In genomic region chr6:169253745-169254238, GRCh38 we compare ENCODE assay signal across 8 cellular contexts. TPM values are rescaled to one million over a fixed set of nuclear protein-coding genes. Genes with fewer than 3 reads are reported as not detected.
DNase-seq lines count a peak whose midpoint lies in the region; ATAC-seq and TF ChIP-seq lines count a peak whose summit lies in the region.

Gene THBS2, minus strand, starts transcription at chr6:169253846. Its CDS starts 3,062 bp downstream, at chr6:169250784.

- TF ChIP-seq EP300 in stomach (IDR thresholded peaks at IDR 0.05): no peak

- peak; percentile 82 for DNase-seq in HT1080 (ENCODE audit: low read depth)
- peak in 2 of 10 donors; percentile 33 to 51 for DNase-seq in dorsolateral prefrontal cortex
- DNase-seq in right lobe of liver: no peak
- DNase-seq in stomach: no peak
- no peak for DNase-seq in AML-193 (lab: John Stamatoyannopoulos, UW)
- DNase-seq in 8988T: no peak
- no peak for DNase-seq in NCI-H2081 (lab: John Stamatoyannopoulos, UW)

- H3K4me1 ChIP-seq in right lobe of liver: no peaks in the 10 kb centered on the region
- peaks cover 9 to 29% (median 19%) of the 10 kb centered on the region in 4 donors for H3K4me1 ChIP-seq in stomach

- peaks cover 0 to 14% (median 0%) of the 10 kb centered on the region in 45 donors for H3K27me3 ChIP-seq in dorsolateral prefrontal cortex
- H3K27me3 ChIP-seq in right lobe of liver: no peaks in the 10 kb centered on the region
- H3K27me3 ChIP-seq in stomach: peaks cover 0 to 57% (median 22%) of the 10 kb centered on the region in 3 donors

- H3K4me3 ChIP-seq in dorsolateral prefrontal cortex (peak within 1 kb of the TSS; percentile 12 to 69 (median 52)), right lobe of liver (peak within 1 kb of the TSS in 2 of 3 donors; percentile 14 to 25), stomach (peak within 1 kb of the TSS; percentile 26 to 39 (median 31))

- peak; percentile 25 to 73 (median 33) for ATAC-seq in right lobe of liver
- ATAC-seq in HG02642 (IDR thresholded peaks at IDR 0.05; ENCODE audit: poor library complexity, unreplicated experiment): no peak

- no peaks in the 10 kb centered on the region for H3K36me3 ChIP-seq in right lobe of liver
- H3K36me3 ChIP-seq in stomach: no peaks in the 10 kb centered on the region

- peak; percentile 52 for TF ChIP-seq POLR2A in right lobe of liver (IDR thresholded peaks at IDR 0.05)
- no peak for TF ChIP-seq POLR2A in stomach (IDR thresholded peaks at IDR 0.05)

- peak within 1 kb of the TSS in 53 of 59 donors; percentile 2 to 97 (median 88) for H3K27ac ChIP-seq in dorsolateral prefrontal cortex
- H3K27ac ChIP-seq in right lobe of liver: peak within 1 kb of the TSS in 1 of 3 donors; percentile 43
- peak within 1 kb of the TSS in 4 of 5 donors; percentile 11 to 63 (median 47) for H3K27ac ChIP-seq in stomach

- H3K9me3 ChIP-seq in right lobe of liver: no peaks in the 10 kb centered on the region
- H3K9me3 ChIP-seq in stomach: peaks cover 0 to 12% (median 0%) of the 10 kb centered on the region in 4 donors

- intact Hi-C loops in dorsolateral prefrontal cortex (cut with DNase I) (loop anchor here in 1 of 2 donors (5.0 kb wide), 1 partner anchor 41 kb away; no protein-coding TSS in a partner anchor), right lobe of liver (cut with DNase I) (no loop called here), stomach (cut with DNase I; ENCODE audit: low total_unique reads) (no loop called here)

- 3% methylated on average over 20 of the region's 21 CpGs for WGBS in right lobe of liver (ENCODE audit: insufficient coverage, low coverage, low lambda C conversion rate, missing lambda C conversion rate)
- WGBS in stomach, 5 donors: 5 to 9% (median 7%) methylated on average over 21 of the region's 21 CpGs

- no peak for TF ChIP-seq CTCF in dorsolateral prefrontal cortex (IDR thresholded peaks at IDR 0.05 in 54 of 56, conservative IDR thresholded peaks at IDR 0.05 in 2 of 56; ENCODE audit: low read depth in 1 of 56, partially characterized antibody in 56 of 56)
- TF ChIP-seq CTCF in right lobe of liver (IDR thresholded peaks at IDR 0.05): no peak
- TF ChIP-seq CTCF in stomach (IDR thresholded peaks at IDR 0.05): no peak

RNA-seq across cellular contexts. Expression of gene THBS2, which starts in this region (rescaled TPM):
- total RNA-seq in HT1080 (2014; rRNA removed; shearing (Covaris generic)): 19.9 TPM in 2 replicates
- 12.2 and 18.3 TPM in 2 replicates for polyA plus RNA-seq in HT1080 (2015; cell fraction: cytosol; rRNA removed)
- polyA plus RNA-seq in HT1080 (2015; cell fraction: nucleus; rRNA removed): 98.3 and 108 TPM in 2 replicates
- total RNA-seq in dorsolateral prefrontal cortex (10 to 100 TPM in 119 of 120 experiments, 1 to 10 TPM in 1; 9.6 to 96.0 (median 23.8) TPM), right lobe of liver (10 to 100 TPM in 1 of 6 experiments, 1 to 10 TPM in 5; 2.7 to 28.7 (median 7.8) TPM), stomach (10 to 100 TPM in 2 of 5 donors, 1 to 10 TPM in 2, under 1 TPM in 1; under 0.01 to 56.0 (median 7.7) TPM)
- polyA plus RNA-seq in stomach: under 1 TPM; 0.31 to 0.87 (median 0.70) TPM
